ENCODE assay signal across 17 cellular contexts in the genomic region with DNA sequence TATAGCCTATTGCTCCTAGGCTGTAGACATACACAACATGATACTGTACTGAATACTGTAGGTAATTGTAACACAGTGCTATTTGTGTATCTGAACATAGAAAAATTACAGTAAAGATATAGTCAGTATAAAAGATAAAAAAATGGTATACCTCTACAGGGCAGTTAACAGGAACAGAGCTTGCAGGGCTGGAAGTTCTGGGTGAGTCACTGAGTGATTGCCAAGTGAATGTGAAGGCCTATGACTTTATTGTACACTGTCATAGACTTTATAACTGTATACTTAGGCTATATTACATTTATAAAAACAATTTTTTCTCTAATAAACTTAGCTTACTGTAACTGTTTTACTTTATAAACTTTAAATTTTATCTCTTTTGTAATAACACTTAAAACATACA.
"Had no signal": no experiment of that assay in that cellular context is flagged by ENCODE, and none has a peak within 500 bp of the region (broad histone marks: within the 10 kb centered on the region; RNA-seq: fewer than 3 reads in every experiment).

No MANE protein-coding gene starts in this region.

- H3K4me1 ChIP-seq: neural progenitor cell, prostate gland, thyroid gland had no signal

- H3K4me2 ChIP-seq: neural progenitor cell had no signal

- H3K27me3 ChIP-seq: neural progenitor cell, thyroid gland had no signal

- H3K27ac ChIP-seq: neural progenitor cell, prostate gland, thyroid gland had no signal

- H3K4me3 ChIP-seq: neural progenitor cell, prostate gland, thyroid gland had no signal

- H3K9me3 ChIP-seq: prostate gland, thyroid gland had no signal

- H3K9ac ChIP-seq: neural progenitor cell had no signal

- H3K36me3 ChIP-seq: neural progenitor cell, prostate gland, thyroid gland had no signal

- DNase-seq: activated CD4-positive, alpha-beta T cell treated with anti-CD3 and anti-CD28 coated beads for 4 hours; activated CD8-positive, alpha-beta T cell treated with anti-CD3 and anti-CD28 coated beads for 36 hours; activated naive CD4-positive, alpha-beta T cell treated with anti-CD3 and anti-CD28 coated beads for 36 hours; activated T-cell treated with anti-CD3 and anti-CD28 coated beads, Interleukin-2, amount 50 U/mL, for 24 hours; anterior cingulate cortex; cerebellar nuclear complex; effector CD8-positive, alpha-beta T cell; hypothalamus; mesendoderm; naive thymus-derived CD4-positive, alpha-beta T cell; right cardiac atrium; stimulated activated CD4-positive, alpha-beta T cell treated with anti-CD3 and anti-CD28 coated beads, Interleukin-2, amount 100 ng/mL, for 24 hours; stimulated activated naive CD4-positive, alpha-beta T cell treated with Interleukin-2 at 50 U/mL for 16 hours; T-helper 17 cell; thyroid gland had no signal

- H2AFZ ChIP-seq: neural progenitor cell had no signal

- ATAC-seq: activated CD8-positive, alpha-beta T cell treated with anti-CD3 and anti-CD28 coated beads for 36 hours; naive thymus-derived CD4-positive, alpha-beta T cell; right cardiac atrium; T-helper 17 cell had no signal
